10 cellular contexts compared by ENCODE assay signal in the genomic region with DNA sequence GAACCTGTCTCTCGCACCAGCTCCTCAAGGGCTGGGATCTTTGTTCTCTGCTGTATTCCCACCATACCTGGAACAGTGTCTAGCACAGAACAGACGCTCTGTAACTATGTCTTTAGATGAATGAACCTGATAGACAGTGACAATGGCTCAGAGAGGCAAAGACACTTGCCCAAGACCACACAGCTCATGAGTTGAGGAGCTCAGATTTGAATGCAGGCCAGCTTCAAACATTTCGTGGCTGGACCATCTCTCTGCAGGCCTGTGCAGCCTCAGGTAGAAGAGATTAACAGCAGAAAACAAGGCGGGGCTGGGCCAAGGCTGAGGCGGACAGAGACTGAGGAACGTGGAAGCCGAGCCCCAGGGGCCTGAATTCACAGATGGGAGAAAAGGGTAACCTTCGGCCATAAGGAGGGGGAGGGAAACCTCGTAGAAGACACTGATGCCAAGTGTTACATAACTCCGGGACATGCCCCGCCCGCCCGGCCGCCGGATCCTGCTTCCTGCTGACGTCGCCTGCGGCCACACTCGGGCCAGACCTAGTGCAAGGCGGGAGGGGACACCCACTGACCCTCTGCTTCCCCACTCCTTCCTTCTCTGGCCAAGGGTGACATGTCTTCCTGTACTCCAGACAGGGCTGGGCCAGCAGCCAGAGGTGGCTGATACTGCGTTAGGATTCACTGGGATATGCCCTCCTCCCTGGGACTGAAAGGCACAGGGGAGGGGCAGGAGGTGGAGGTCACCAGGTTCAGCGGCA.
DNase-seq lines count a peak whose midpoint lies in the region; ATAC-seq and FAIRE-seq lines count a peak whose summit lies in the region.
"Had no signal": no experiment of that assay in that cellular context is flagged by ENCODE, and none has a peak within 500 bp of the region (broad histone marks: within the 10 kb centered on the region; RNA-seq: fewer than 3 reads in every experiment).

No MANE protein-coding gene starts in this region.

- peaks cover 9% of the 10 kb centered on the region for H3K36me3 ChIP-seq in Karpas-422 (ENCODE audit: insufficient read depth, low read length)

- H3K9ac ChIP-seq in Karpas-422 (ENCODE audit: low read length): no peak overlapping the region

- no peaks in the 10 kb centered on the region for H3K9me3 ChIP-seq in Karpas-422 (ENCODE audit: low read length)

- H3K27me3 Mint-ChIP-seq in natural killer cell treated with Interleukin-12 subunit alpha and Interleukin-12 subunit beta and Interleukin-15 and Interleukin-18, amount 100 ng/mL, for 72 hours: no peaks in the 10 kb centered on the region
- H3K27me3 Mint-ChIP-seq: IgD-negative memory B cell had no signal

- H3K4me2 ChIP-seq in Karpas-422 (ENCODE audit: low read depth, low read length, poor library complexity, severe bottlenecking): no peak overlapping the region

- no peaks in the 10 kb centered on the region for H3K4me1 ChIP-seq in Karpas-422 (ENCODE audit: low read length)

- no peak overlapping the region for H3K4me3 Mint-ChIP-seq in natural killer cell treated with Interleukin-12 subunit alpha and Interleukin-12 subunit beta and Interleukin-15 and Interleukin-18, amount 100 ng/mL, for 72 hours

- no peaks in the 10 kb centered on the region for H3K79me2 ChIP-seq in Karpas-422 (ENCODE audit: low read length)

- DNase-seq in DMS 273 (lab: John Stamatoyannopoulos, UW; ENCODE audit: unreplicated experiment) (peak; percentile 20), DMS 273 treated with DMSO at 0.1 percent for 48 hours (lab: John Stamatoyannopoulos, UW) (no peak), dermis microvascular lymphatic vessel endothelial cell (ENCODE audit: low read depth in 2 of 2) (peak; percentile 30 to 78), midbrain (lab: John Stamatoyannopoulos, UW) (peak; percentile 79), urothelium cell line (ENCODE audit: low spot score) (peak; percentile 80), Karpas-422 (no peak)
- no peak for DNase-seq in natural killer cell treated with Interleukin-12 subunit alpha and Interleukin-12 subunit beta and Interleukin-15 and Interleukin-18, amount 100 ng/mL, for 72 hours (ENCODE audit: low spot score)

- no peaks in the 10 kb centered on the region for H3K36me3 Mint-ChIP-seq in natural killer cell treated with Interleukin-12 subunit alpha and Interleukin-12 subunit beta and Interleukin-15 and Interleukin-18, amount 100 ng/mL, for 72 hours

- no peaks in the 10 kb centered on the region for H3K9me2 ChIP-seq in Karpas-422 (replicated peaks; ENCODE audit: insufficient read depth, low read length)

- no peak overlapping the region for H3K27ac ChIP-seq in Karpas-422 (ENCODE audit: low read length)

- peak; percentile 85 for FAIRE-seq in urothelium cell line (lab: Jason Lieb, UNC)
- FAIRE-seq: A204.1 had no signal

- no peak overlapping the region for H3K27ac Mint-ChIP-seq in natural killer cell treated with Interleukin-12 subunit alpha and Interleukin-12 subunit beta and Interleukin-15 and Interleukin-18, amount 100 ng/mL, for 72 hours

- no peak overlapping the region for H3K4me3 ChIP-seq in Karpas-422 (ENCODE audit: low read length)

- H3K9me3 Mint-ChIP-seq in natural killer cell treated with Interleukin-12 subunit alpha and Interleukin-12 subunit beta and Interleukin-15 and Interleukin-18, amount 100 ng/mL, for 72 hours: no peaks in the 10 kb centered on the region
- H3K9me3 Mint-ChIP-seq: IgD-negative memory B cell had no signal

- no peak for ATAC-seq in natural killer cell treated with Interleukin-12 subunit alpha and Interleukin-12 subunit beta and Interleukin-15 and Interleukin-18, amount 100 ng/mL, for 72 hours
- no peak for ATAC-seq in GM19397 (IDR thresholded peaks at IDR 0.05; ENCODE audit: unreplicated experiment)

- no peaks in the 10 kb centered on the region for H3K27me3 ChIP-seq in Karpas-422 (ENCODE audit: low read length)

- H3K4me1 Mint-ChIP-seq in natural killer cell treated with Interleukin-12 subunit alpha and Interleukin-12 subunit beta and Interleukin-15 and Interleukin-18, amount 100 ng/mL, for 72 hours (ENCODE audit: low read depth in 2 of 2): peaks cover 7 to 9% of the 10 kb centered on the region in 2 donors

- no peaks in the 10 kb centered on the region for H4K20me1 ChIP-seq in Karpas-422 (ENCODE audit: insufficient read depth, low read depth, low read length)

- H2AFZ ChIP-seq in Karpas-422 (ENCODE audit: low read length): no peak overlapping the region

Comparison
In these comparisons a context has a peak if more than half of its experiments do, and no peak if none do; other contexts are left out.
1. DNase-seq: peak in DMS 273 (single experiment), dermis microvascular lymphatic vessel endothelial cell (2 of 2), midbrain (single experiment) and urothelium cell line (single experiment); none in DMS 273 treated with DMSO at 0.1 percent for 48 hours (single experiment), natural killer cell treated with Interleukin-12 subunit alpha and Interleukin-12 subunit beta and Interleukin-15 and Interleukin-18, amount 100 ng/mL, for 72 hours (single experiment) and Karpas-422 (single experiment).